Comparison of ENCODE assay signal across 10 cellular contexts in genomic region chr9:96222132-96222531, GRCh38.
A peak's percentile ranks its signal among the peaks of the same experiment; 100 is the strongest.
DNase-seq lines count a peak whose midpoint lies in the region; ATAC-seq and TF ChIP-seq lines count a peak whose summit lies in the region.
"Had no signal": no experiment of that assay in that cellular context is flagged by ENCODE, and none has a peak within 500 bp of the region (broad histone marks: within the 10 kb centered on the region; RNA-seq: fewer than 3 reads in every experiment).

No MANE protein-coding gene starts in this region.

- H3K4me1 Mint-ChIP-seq in type B pancreatic cell (ENCODE audit: unreplicated experiment): peaks cover 14% of the 10 kb centered on the region

- DNase-seq in heart left ventricle: no peak
- no peak for DNase-seq in cardiac septum (ENCODE audit: low spot score)
- peak; percentile 8 for DNase-seq in OCI-LY7 (ENCODE audit: low spot score)
- DNase-seq in fibroblast of mammary gland (ENCODE audit: low read depth): peak; percentile 19
- DNase-seq in type B pancreatic cell (ENCODE audit: extremely low spot score, unreplicated experiment): no peak
- DNase-seq in GOT3 (lab: John Stamatoyannopoulos, UW): no peak
- DNase-seq: activated naive CD4-positive, alpha-beta T cell treated with anti-CD3 and anti-CD28 coated beads, Interleukin-2, amount 50 U/mL, for 16 hours; heart right ventricle had no signal

- TF ChIP-seq CTCF in heart left ventricle (IDR thresholded peaks at IDR 0.05) (peak in 9 of 12 donors; percentile 12 to 32 (median 27)), OCI-LY7 (conservative IDR thresholded peaks at IDR 0.05; ENCODE audit: low read length) (peak; percentile 68), fibroblast of mammary gland (conservative IDR thresholded peaks at IDR 0.05; ENCODE audit: control insufficient read depth, insufficient read depth, low read depth, low read length) (peak; percentile 60), type B pancreatic cell (conservative IDR thresholded peaks at IDR 0.05) (peak; percentile 69)

- H3K4me1 ChIP-seq in heart left ventricle: peaks cover 0 to 28% (median 14%) of the 10 kb centered on the region in 12 donors
- no peaks in the 10 kb centered on the region for H3K4me1 ChIP-seq in OCI-LY7 (ENCODE audit: insufficient read depth, low read length, poor library complexity, severe bottlenecking)

- CTCF ChIA-PET in OCI-LY7 (lab: Charles Lee; ENCODE audit: unreplicated experiment): no interaction called here

- no peak overlapping the region for H2AFZ ChIP-seq in OCI-LY7 (ENCODE audit: low read length)

- H3K9me3 ChIP-seq in heart left ventricle: peaks cover 0 to 8% (median 0%) of the 10 kb centered on the region in 12 donors
- H3K9me3 ChIP-seq in OCI-LY7 (ENCODE audit: low read length): no peaks in the 10 kb centered on the region

- whole genome bisulfite sequencing in heart left ventricle, 4 donors: 29 to 44% (median 32%) methylated on average over 2 of the region's 2 CpGs

- H3K4me3 ChIP-seq in heart left ventricle (no peak overlapping the region), OCI-LY7 (ENCODE audit: low read depth, low read length, poor library complexity, severe bottlenecking) (no peak overlapping the region), fibroblast of mammary gland (ENCODE audit: control insufficient read depth, low read depth, low read length) (no peak overlapping the region)
- H3K4me3 ChIP-seq: heart right ventricle had no signal

- no peak overlapping the region for H3K27ac Mint-ChIP-seq in type B pancreatic cell

- H3K36me3 ChIP-seq in heart left ventricle: no peaks in the 10 kb centered on the region
- no peaks in the 10 kb centered on the region for H3K36me3 ChIP-seq in OCI-LY7 (ENCODE audit: insufficient read depth, low read length)
- H3K36me3 ChIP-seq: heart right ventricle had no signal

- intact Hi-C loops in heart left ventricle (cut with DNase I): no loop called here
- intact Hi-C loops in cardiac septum (cut with DNase I): no loop called here
- intact Hi-C loops in OCI-LY7 (cut with micrococcal nuclease; ENCODE audit: unreplicated experiment): loop anchor here (5.0 kb wide), 1 partner anchor 230 kb away; no protein-coding TSS in a partner anchor

- POLR2A ChIA-PET in OCI-LY7 (lab: Charles Lee): no interaction called here

- H3K79me2 ChIP-seq in OCI-LY7 (ENCODE audit: insufficient read depth, low read depth, low read length): no peaks in the 10 kb centered on the region

- H3K27me3 ChIP-seq in heart left ventricle: peaks cover 0 to 33% (median 10%) of the 10 kb centered on the region in 9 donors

- H3K9me2 ChIP-seq in OCI-LY7 (ENCODE audit: insufficient read depth, low read length): no peaks in the 10 kb centered on the region

- H3K36me3 Mint-ChIP-seq in type B pancreatic cell: no peaks in the 10 kb centered on the region

- ATAC-seq in heart left ventricle: no peak
- no peak for ATAC-seq in HG03354 (IDR thresholded peaks at IDR 0.05; ENCODE audit: poor library complexity, severe bottlenecking, unreplicated experiment)
- no peak for ATAC-seq in GM18868 (IDR thresholded peaks at IDR 0.05; ENCODE audit: unreplicated experiment)
- ATAC-seq: heart right ventricle had no signal

- no peak overlapping the region for H3K4me2 ChIP-seq in OCI-LY7 (ENCODE audit: low read length)

- H3K27me3 Mint-ChIP-seq in type B pancreatic cell: peaks cover 7% of the 10 kb centered on the region

- H3K27ac ChIP-seq in heart left ventricle: no peak overlapping the region
- no peak overlapping the region for H3K27ac ChIP-seq in OCI-LY7 (ENCODE audit: low read depth, low read length, poor library complexity, severe bottlenecking)
- H3K27ac ChIP-seq: heart right ventricle had no signal

- TF ChIP-seq POLR2A in heart left ventricle (IDR thresholded peaks at IDR 0.05): no peak

- BruUV-seq in OCI-LY7 (replicated peaks; lab: Mats Ljungman, UMichigan): no TSS peak

- no peaks in the 10 kb centered on the region for H4K20me1 ChIP-seq in OCI-LY7 (ENCODE audit: insufficient read depth, low read length)

- peaks cover 7% of the 10 kb centered on the region for H3K9me3 Mint-ChIP-seq in type B pancreatic cell

- no peak overlapping the region for H3K4me3 Mint-ChIP-seq in type B pancreatic cell

Comparison
In these comparisons a context has a peak if more than half of its experiments do, and no peak if none do; other contexts are left out.
1. DNase-seq: peak in OCI-LY7 (single experiment) and fibroblast of mammary gland (single experiment); none in heart left ventricle (0 of 5), cardiac septum (single experiment), type B pancreatic cell (single experiment) and GOT3 (single experiment).
2. Peak in every context shown above with its lines, with median percentiles within 50 percentile points of each other: CTCF ChIP-seq.